In the genomic region with DNA sequence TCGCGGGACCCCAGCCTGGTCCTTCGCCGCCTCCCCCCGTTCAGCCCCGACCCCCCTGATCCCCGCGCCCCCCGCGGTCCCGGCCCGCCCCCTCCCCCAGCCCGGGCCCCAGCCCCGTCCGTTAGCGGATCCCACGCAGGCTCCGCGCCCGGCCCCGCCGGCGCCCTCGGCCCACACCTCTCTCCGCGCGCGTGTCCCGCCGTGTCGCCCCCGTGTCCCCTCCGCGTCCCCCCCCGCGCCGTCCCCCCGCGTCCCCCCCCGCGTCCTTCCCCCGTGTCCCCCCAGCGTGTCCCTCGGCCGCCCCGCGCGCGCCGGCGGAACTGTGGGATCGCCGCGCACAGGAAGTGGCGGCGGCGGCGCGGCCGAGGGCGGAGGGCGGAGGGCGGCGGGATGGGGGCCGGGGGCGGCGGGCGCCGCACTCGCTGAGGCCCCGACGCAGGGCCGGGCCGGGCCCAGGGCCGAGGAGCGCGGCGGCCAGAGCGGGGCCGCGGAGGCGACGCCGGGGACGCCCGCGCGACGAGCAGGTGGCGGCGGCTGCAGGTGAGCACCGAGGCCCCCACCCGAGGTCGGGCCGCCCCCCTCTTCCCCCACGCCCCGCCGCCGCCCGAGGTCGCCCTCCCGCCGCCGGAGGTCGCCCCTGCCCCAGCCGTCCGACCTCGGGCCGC, we compare ENCODE assay signal across 8 cellular contexts. TPM values are rescaled to one million over a fixed set of nuclear protein-coding genes. Genes with fewer than 3 reads are reported as not detected.
DNase-seq lines count a peak whose midpoint lies in the region; ATAC-seq and TF ChIP-seq lines count a peak whose summit lies in the region.

A gene with protein sequence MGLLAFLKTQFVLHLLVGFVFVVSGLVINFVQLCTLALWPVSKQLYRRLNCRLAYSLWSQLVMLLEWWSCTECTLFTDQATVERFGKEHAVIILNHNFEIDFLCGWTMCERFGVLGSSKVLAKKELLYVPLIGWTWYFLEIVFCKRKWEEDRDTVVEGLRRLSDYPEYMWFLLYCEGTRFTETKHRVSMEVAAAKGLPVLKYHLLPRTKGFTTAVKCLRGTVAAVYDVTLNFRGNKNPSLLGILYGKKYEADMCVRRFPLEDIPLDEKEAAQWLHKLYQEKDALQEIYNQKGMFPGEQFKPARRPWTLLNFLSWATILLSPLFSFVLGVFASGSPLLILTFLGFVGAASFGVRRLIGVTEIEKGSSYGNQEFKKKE (plus strand): TSS at position 418 of the 665 bp plus-strand sequence. CDS start 94,459 bp downstream, outside the sequence.

- peak within 1 kb of the TSS; percentile 89 for H3K27ac ChIP-seq in BLaER1
- H3K27ac ChIP-seq in left lung, result peak within 1 kb of the TSS; percentile 87 to 88

- peak within 1 kb of the TSS; percentile 84 for H3K4me3 ChIP-seq in BLaER1
- H3K4me3 ChIP-seq in left lung, result peak within 1 kb of the TSS; percentile 59 to 78

- peak; percentile 3 for ATAC-seq in left lung
- no peak for ATAC-seq in HG03139 (IDR thresholded peaks at IDR 0.05; ENCODE audit: unreplicated experiment)

- peak within 1 kb of the TSS; percentile 95 for H3K4me2 ChIP-seq in BLaER1

- no peaks in the 10 kb centered on the region for H3K9me3 ChIP-seq in BLaER1
- H3K9me3 ChIP-seq in left lung, result no peaks in the 10 kb centered on the region

- H3K9ac ChIP-seq in BLaER1, result peak within 1 kb of the TSS; percentile 85

- H3K27me3 ChIP-seq in BLaER1 (peaks cover 69% of the 10 kb centered on the region), left lung (peaks cover 0 to 6% of the 10 kb centered on the region in 2 donors)

- peaks cover 36% of the 10 kb centered on the region for H4K20me1 ChIP-seq in BLaER1

- H3K4me1 ChIP-seq in BLaER1, result peaks cover 26% of the 10 kb centered on the region
- peaks cover 6 to 47% of the 10 kb centered on the region in 2 donors for H3K4me1 ChIP-seq in left lung

- H3K36me3 ChIP-seq in BLaER1 (no peaks in the 10 kb centered on the region), left lung (no peaks in the 10 kb centered on the region)

- DNase-seq in H4 (ENCODE audit: low spot score) (no peak), T-helper 9 cell (peak; percentile 37), cerebellum (ENCODE audit: low spot score) (peak; percentile 58), left lung (peak in 1 of 2 donors; percentile 83), KG1 (lab: John Stamatoyannopoulos, UW) (no peak)
- peak; percentile 12 to 46 (median 21) for DNase-seq in stimulated activated CD4-positive, alpha-beta T cell treated with anti-CD3 and anti-CD28 coated beads, TNF-alpha, amount 100 ng/mL, for 4 hours (ENCODE audit: low read depth in 3 of 3)

- intact Hi-C loops in left lung (cut with DNase I), result no loop called here

- TF ChIP-seq CTCF in left lung (IDR thresholded peaks at IDR 0.05), result no peak

RNA-seq across cellular contexts. Expression of the gene that starts here (rescaled TPM):
- 27.0 and 29.4 TPM in 2 replicates for total RNA-seq in H4 (2014; rRNA removed; shearing (Covaris generic))
- total RNA-seq in cerebellum (32.3 TPM), left lung (100 to 1,000 TPM; 106 to 111 TPM)

Comparison
In these comparisons a context has a peak if more than half of its experiments do, and no peak if none do; other contexts are left out.
1. DNase-seq: peak in T-helper 9 cell (single experiment), cerebellum (single experiment) and stimulated activated CD4-positive, alpha-beta T cell treated with anti-CD3 and anti-CD28 coated beads, TNF-alpha, amount 100 ng/mL, for 4 hours (3 of 3); none in H4 (single experiment) and KG1 (single experiment).